34 cellular contexts compared by ENCODE assay signal in genomic region chr3:21188459-21188858, GRCh38.
"Had no signal": no experiment of that assay in that cellular context is flagged by ENCODE, and none has a peak within 500 bp of the region (broad histone marks: within the 10 kb centered on the region; RNA-seq: fewer than 3 reads in every experiment).

No MANE protein-coding gene starts in this region.

- FAIRE-seq: bronchial epithelial cell had no signal

- H3K36me3 Mint-ChIP-seq: activated CD8-positive, alpha-beta memory T cell treated with anti-CD3 and anti-CD28 coated beads, Interleukin-2, amount 10 ng/mL, durations not matched to agents 7 days and 5 days; activated naive CD4-positive, alpha-beta T cell treated with anti-CD3 and anti-CD28 coated beads, Interleukin-2, amount 10 ng/mL, durations not matched to agents 7 days and 5 days; activated naive CD8-positive, alpha-beta T cell; brain had no signal

- ATAC-seq: activated CD8-positive, alpha-beta memory T cell treated with anti-CD3 and anti-CD28 coated beads, Interleukin-2, amount 10 ng/mL, durations not matched to agents 7 days and 5 days; activated naive CD8-positive, alpha-beta T cell treated with anti-CD3 and anti-CD28 coated beads, Interleukin-2, amount 50 U/mL, for 24 hours had no signal

- H3K4me1 Mint-ChIP-seq: activated CD4-positive, alpha-beta memory T cell treated with anti-CD3 and anti-CD28 coated beads, Interleukin-2, amount 10 ng/mL, durations not matched to agents 7 days and 5 days; activated CD8-positive, alpha-beta memory T cell treated with anti-CD3 and anti-CD28 coated beads, Interleukin-2, amount 10 ng/mL, durations not matched to agents 7 days and 5 days; activated naive CD4-positive, alpha-beta T cell treated with anti-CD3 and anti-CD28 coated beads, Interleukin-2, amount 10 ng/mL, durations not matched to agents 7 days and 5 days; activated naive CD8-positive, alpha-beta T cell treated with anti-CD3 and anti-CD28 coated beads, Interleukin-2, amount 50 U/mL, for 24 hours; brain had no signal

- DNase-seq: activated CD4-positive, alpha-beta memory T cell treated with anti-CD3 and anti-CD28 coated beads, Interleukin-2, amount 10 ng/mL, durations not matched to agents 7 days and 5 days; activated CD4-positive, alpha-beta T cell treated with anti-CD3 and anti-CD28 coated beads for 1 hour; activated CD4-positive, alpha-beta T cell treated with anti-CD3 and anti-CD28 coated beads for 48 hours; activated CD4-positive, CD25-positive, alpha-beta regulatory T cell; activated CD8-positive, alpha-beta memory T cell treated with anti-CD3 and anti-CD28 coated beads for 24 hours; activated CD8-positive, alpha-beta memory T cell treated with anti-CD3 and anti-CD28 coated beads, Interleukin-2, amount 10 ng/mL, durations not matched to agents 7 days and 5 days; activated CD8-positive, alpha-beta memory T cell treated with anti-CD3 and anti-CD28 coated beads, Interleukin-2, amount 50 U/mL, for 48 hours; activated effector memory CD4-positive, alpha-beta T cell treated with Interleukin-2 at 50 U/mL for 16 hours; activated naive CD4-positive, alpha-beta T cell treated with anti-CD3 and anti-CD28 coated beads, Interleukin-2, amount 10 ng/mL, durations not matched to agents 7 days and 5 days; activated naive CD8-positive, alpha-beta T cell treated with anti-CD3 and anti-CD28 coated beads, Interleukin-2, amount 50 U/mL, for 24 hours; activated T-cell treated with anti-CD3 and anti-CD28 coated beads, Interleukin-2, amount 50 U/mL, for 48 hours; anterior cingulate cortex; caudate nucleus; cerebellar nuclear complex; NCI-H1092 treated with DMSO at 0.1 percent for 48 hours; NCI-H1417; NCI-H146; NCI-H187; NCI-H2029 treated with DMSO at 0.1 percent for 48 hours; NCI-H2171 treated with DMSO at 0.1 percent for 48 hours; NCI-H226; NCI-H446 treated with DMSO at 0.1 percent for 48 hours; NCI-H524; NCI-H69; OCI-M1; Right ventricle myocardium superior; SW 1271; T-helper 1 cell; T-helper 2 cell; T-helper 9 cell had no signal

- H3K4me3 Mint-ChIP-seq: activated CD4-positive, alpha-beta memory T cell treated with anti-CD3 and anti-CD28 coated beads, Interleukin-2, amount 10 ng/mL, durations not matched to agents 7 days and 5 days; activated CD8-positive, alpha-beta memory T cell treated with anti-CD3 and anti-CD28 coated beads, Interleukin-2, amount 10 ng/mL, durations not matched to agents 7 days and 5 days; activated naive CD4-positive, alpha-beta T cell treated with anti-CD3 and anti-CD28 coated beads, Interleukin-2, amount 10 ng/mL, durations not matched to agents 7 days and 5 days; activated naive CD8-positive, alpha-beta T cell; activated naive CD8-positive, alpha-beta T cell treated with anti-CD3 and anti-CD28 coated beads, Interleukin-2, amount 50 U/mL, for 24 hours; brain had no signal

- H3K27ac Mint-ChIP-seq: activated CD4-positive, alpha-beta memory T cell treated with anti-CD3 and anti-CD28 coated beads, Interleukin-2, amount 10 ng/mL, durations not matched to agents 7 days and 5 days; activated CD8-positive, alpha-beta memory T cell treated with anti-CD3 and anti-CD28 coated beads, Interleukin-2, amount 10 ng/mL, durations not matched to agents 7 days and 5 days; activated naive CD4-positive, alpha-beta T cell treated with anti-CD3 and anti-CD28 coated beads, Interleukin-2, amount 10 ng/mL, durations not matched to agents 7 days and 5 days; activated naive CD8-positive, alpha-beta T cell; activated naive CD8-positive, alpha-beta T cell treated with anti-CD3 and anti-CD28 coated beads, Interleukin-2, amount 50 U/mL, for 24 hours; brain had no signal

- H3K27ac ChIP-seq: VCaP had no signal

- H3K27me3 Mint-ChIP-seq: activated CD4-positive, alpha-beta memory T cell treated with anti-CD3 and anti-CD28 coated beads, Interleukin-2, amount 10 ng/mL, durations not matched to agents 7 days and 5 days; activated CD8-positive, alpha-beta memory T cell treated with anti-CD3 and anti-CD28 coated beads, Interleukin-2, amount 10 ng/mL, durations not matched to agents 7 days and 5 days; activated naive CD4-positive, alpha-beta T cell treated with anti-CD3 and anti-CD28 coated beads, Interleukin-2, amount 10 ng/mL, durations not matched to agents 7 days and 5 days; activated naive CD8-positive, alpha-beta T cell; activated naive CD8-positive, alpha-beta T cell treated with anti-CD3 and anti-CD28 coated beads, Interleukin-2, amount 50 U/mL, for 24 hours; brain had no signal
